In genomic region chr6:114342086-114342825, GRCh38 we compare ENCODE assay signal across 1 cellular context.
TF ChIP-seq lines count a peak whose summit lies in the region.

No MANE protein-coding gene starts in this region.

TF ChIP-seq in GM12878, 131 proteins besides CTCF, POLR2A, EP300 and RAD21 (continued from another document):
- TF ChIP-seq SIX5 (IDR thresholded peaks at IDR 0.05; ENCODE audit: low read depth, low read length, severe bottlenecking): no peak
- TF ChIP-seq SP1 (IDR thresholded peaks at IDR 0.05; ENCODE audit: low read depth, low read length): no peak
- TF ChIP-seq SUZ12 (IDR thresholded peaks at IDR 0.05; ENCODE audit: unreplicated experiment): no peak
- TF ChIP-seq PRDM15 (CRISPR knock-in tag; IDR thresholded peaks at IDR 0.05): no peak
- TF ChIP-seq CHD1 (IDR thresholded peaks at IDR 0.05; ENCODE audit: low read depth, low read length): no peak
- no peak for TF ChIP-seq RCOR1 (conservative IDR thresholded peaks at IDR 0.05; ENCODE audit: low read depth, low read length)
- TF ChIP-seq, protein P1, sequence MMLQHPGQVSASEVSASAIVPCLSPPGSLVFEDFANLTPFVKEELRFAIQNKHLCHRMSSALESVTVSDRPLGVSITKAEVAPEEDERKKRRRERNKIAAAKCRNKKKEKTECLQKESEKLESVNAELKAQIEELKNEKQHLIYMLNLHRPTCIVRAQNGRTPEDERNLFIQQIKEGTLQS (IDR thresholded peaks at IDR 0.05; ENCODE audit: borderline replicate concordance, extremely low read depth, low read depth, low read length): no peak
- TF ChIP-seq WRNIP1 (IDR thresholded peaks at IDR 0.05; ENCODE audit: borderline replicate concordance, low read depth, low read length): no peak
- no peak for TF ChIP-seq POLR2AphosphoS5 (IDR thresholded peaks at IDR 0.05; ENCODE audit: low read length)
- TF ChIP-seq HDGF (IDR thresholded peaks at IDR 0.05): no peak
- TF ChIP-seq, protein P2, sequence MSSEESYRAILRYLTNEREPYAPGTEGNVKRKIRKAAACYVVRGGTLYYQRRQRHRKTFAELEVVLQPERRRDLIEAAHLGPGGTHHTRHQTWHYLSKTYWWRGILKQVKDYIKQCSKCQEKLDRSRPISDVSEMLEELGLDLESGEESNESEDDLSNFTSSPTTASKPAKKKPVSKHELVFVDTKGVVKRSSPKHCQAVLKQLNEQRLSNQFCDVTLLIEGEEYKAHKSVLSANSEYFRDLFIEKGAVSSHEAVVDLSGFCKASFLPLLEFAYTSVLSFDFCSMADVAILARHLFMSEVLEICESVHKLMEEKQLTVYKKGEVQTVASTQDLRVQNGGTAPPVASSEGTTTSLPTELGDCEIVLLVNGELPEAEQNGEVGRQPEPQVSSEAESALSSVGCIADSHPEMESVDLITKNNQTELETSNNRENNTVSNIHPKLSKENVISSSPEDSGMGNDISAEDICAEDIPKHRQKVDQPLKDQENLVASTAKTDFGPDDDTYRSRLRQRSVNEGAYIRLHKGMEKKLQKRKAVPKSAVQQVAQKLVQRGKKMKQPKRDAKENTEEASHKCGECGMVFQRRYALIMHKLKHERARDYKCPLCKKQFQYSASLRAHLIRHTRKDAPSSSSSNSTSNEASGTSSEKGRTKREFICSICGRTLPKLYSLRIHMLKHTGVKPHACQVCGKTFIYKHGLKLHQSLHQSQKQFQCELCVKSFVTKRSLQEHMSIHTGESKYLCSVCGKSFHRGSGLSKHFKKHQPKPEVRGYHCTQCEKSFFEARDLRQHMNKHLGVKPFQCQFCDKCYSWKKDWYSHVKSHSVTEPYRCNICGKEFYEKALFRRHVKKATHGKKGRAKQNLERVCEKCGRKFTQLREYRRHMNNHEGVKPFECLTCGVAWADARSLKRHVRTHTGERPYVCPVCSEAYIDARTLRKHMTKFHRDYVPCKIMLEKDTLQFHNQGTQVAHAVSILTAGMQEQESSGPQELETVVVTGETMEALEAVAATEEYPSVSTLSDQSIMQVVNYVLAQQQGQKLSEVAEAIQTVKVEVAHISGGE (CRISPR knock-in tag; IDR thresholded peaks at IDR 0.05): no peak
